In genomic region chr6:128209771-128210170, GRCh38 we compare ENCODE assay signal across 14 cellular contexts.
DNase-seq lines count a peak whose midpoint lies in the region; ATAC-seq and TF ChIP-seq lines count a peak whose summit lies in the region.
"Had no signal": no experiment of that assay in that cellular context is flagged by ENCODE, and none has a peak within 500 bp of the region (broad histone marks: within the 10 kb centered on the region; RNA-seq: fewer than 3 reads in every experiment).

No MANE protein-coding gene starts in this region.

- no peak overlapping the region for H3K4me2 ChIP-seq in GM23338
- H3K4me2 ChIP-seq in fibroblast of lung (ENCODE audit: extremely low read depth, insufficient read depth, low read length), result peak overlapping the region; percentile 15

- H3K9me3 ChIP-seq in SJSA1 (replicated peaks), result no peaks in the 10 kb centered on the region
- no peaks in the 10 kb centered on the region for H3K9me3 ChIP-seq in fibroblast of lung (ENCODE audit: control insufficient read depth, insufficient read depth, low read depth, low read length)
- H3K9me3 ChIP-seq: heart left ventricle had no signal

- TF ChIP-seq CTCF in GM23338 (conservative IDR thresholded peaks at IDR 0.05; ENCODE audit: low read depth in 2 of 2), result no peak
- TF ChIP-seq CTCF in fibroblast of lung (conservative IDR thresholded peaks at IDR 0.05 in 1 of 2, IDR thresholded peaks at IDR 0.05 in 1 of 2; ENCODE audit: low read depth in 1 of 2, low read length in 2 of 2), result no peak

- H3K79me2 ChIP-seq in GM23338 (replicated peaks; ENCODE audit: insufficient read depth), result no peaks in the 10 kb centered on the region; the same call in 1 of the 2 replicates
- no peaks in the 10 kb centered on the region for H3K79me2 ChIP-seq in fibroblast of lung (ENCODE audit: control insufficient read depth, insufficient read depth, low read length)

- H3K27ac ChIP-seq in GM23338 (ENCODE audit: low read depth) (no peak overlapping the region), SJSA1 (peak overlapping the region; percentile 50), fibroblast of lung (ENCODE audit: insufficient read depth, low read length) (no peak overlapping the region)
- H3K27ac ChIP-seq: heart left ventricle had no signal

- H3K27me3 Mint-ChIP-seq in GM23338 (ENCODE audit: insufficient read depth, low read depth, poor library complexity), result no peaks in the 10 kb centered on the region

- peaks cover 11% of the 10 kb centered on the region; the same call in 1 of the 2 replicates for H3K4me1 ChIP-seq in GM23338 (ENCODE audit: insufficient read depth)
- peaks cover 26% of the 10 kb centered on the region for H3K4me1 ChIP-seq in SJSA1 (replicated peaks)
- H3K4me1 ChIP-seq in fibroblast of lung (ENCODE audit: control insufficient read depth, extremely low read depth, insufficient read depth, low read length), result peaks cover 11% of the 10 kb centered on the region

- DNase-seq in GM23338 (ENCODE audit: low spot score) (no peak), SJSA1 (ENCODE audit: low read depth in 1 of 2, low spot score in 2 of 2) (peak; percentile 47 to 73), fibroblast of lung (ENCODE audit: low read depth in 2 of 2) (peak; percentile 65 to 94), pulmonary artery endothelial cell (ENCODE audit: low read depth, low spot score) (peak; percentile 13), COLO668 (lab: John Stamatoyannopoulos, UW; ENCODE audit: unreplicated experiment) (no peak), posterior cingulate gyrus (no peak)
- DNase-seq: activated effector memory CD4-positive, alpha-beta T cell treated with Interleukin-2 at 50 U/mL for 16 hours; heart left ventricle; NCI-H524 treated with DMSO at 0.1 percent for 48 hours; stimulated activated CD4-positive, alpha-beta T cell treated with anti-CD3 and anti-CD28 coated beads, Interleukin-4, amount 100 ng/mL, for 4 hours had no signal

- H3K27ac Mint-ChIP-seq in GM23338, result peak overlapping the region; percentile 68

- no peaks in the 10 kb centered on the region for H4K20me1 ChIP-seq in GM23338 (replicated peaks; ENCODE audit: insufficient read depth)
- no peaks in the 10 kb centered on the region for H4K20me1 ChIP-seq in fibroblast of lung (ENCODE audit: control insufficient read depth, extremely low read depth, insufficient read depth, low read length)

- no peaks in the 10 kb centered on the region for H3K9me3 Mint-ChIP-seq in GM23338

- peaks cover 6% of the 10 kb centered on the region; the same call in 1 of the 2 replicates for H3K9me2 ChIP-seq in GM23338 (ENCODE audit: insufficient read depth)

- H3K36me3 ChIP-seq in GM23338 (ENCODE audit: insufficient read depth), result no peaks in the 10 kb centered on the region
- H3K36me3 ChIP-seq in SJSA1, result no peaks in the 10 kb centered on the region
- H3K36me3 ChIP-seq in fibroblast of lung (ENCODE audit: control insufficient read depth, insufficient read depth, low read length), result no peaks in the 10 kb centered on the region
- H3K36me3 ChIP-seq: heart left ventricle had no signal

- peaks cover 29% of the 10 kb centered on the region; the same call in 2 of the 3 replicates for H3K4me1 Mint-ChIP-seq in GM23338

- H2AFZ ChIP-seq in GM23338, result no peak overlapping the region
- H2AFZ ChIP-seq in fibroblast of lung (ENCODE audit: low read length), result no peak overlapping the region

- H3K4me3 Mint-ChIP-seq in GM23338, result no peak overlapping the region

- no peaks in the 10 kb centered on the region for H3K36me3 Mint-ChIP-seq in GM23338 (ENCODE audit: low read depth)

- H3F3A ChIP-seq in GM23338 (replicated peaks; ENCODE audit: low read depth), result no peaks in the 10 kb centered on the region

- ATAC-seq in GM23338 (no peak; the same call in 2 of the 3 replicates), HG03432 (IDR thresholded peaks at IDR 0.05; ENCODE audit: unreplicated experiment) (no peak), GM21619 (IDR thresholded peaks at IDR 0.05; ENCODE audit: unreplicated experiment) (no peak)
- ATAC-seq: GM12878 had no signal

- H3K9ac ChIP-seq in fibroblast of lung (ENCODE audit: insufficient read depth, low read length), result no peak overlapping the region

- H3K4me3 ChIP-seq in GM23338, result no peak overlapping the region
- no peak overlapping the region for H3K4me3 ChIP-seq in SJSA1
- no peak overlapping the region for H3K4me3 ChIP-seq in fibroblast of lung (replicated peaks in 1 of 4; ENCODE audit: control extremely low read depth in 1 of 4, insufficient read depth in 1 of 4, low read depth in 3 of 4, low read length in 4 of 4)
- H3K4me3 ChIP-seq: GM12878, heart left ventricle, lung had no signal

- intact Hi-C loops in posterior cingulate gyrus (cut with DNase I), result no loop called here

- no peaks in the 10 kb centered on the region for H3K27me3 ChIP-seq in GM23338 (ENCODE audit: insufficient read depth)
- H3K27me3 ChIP-seq in SJSA1 (replicated peaks), result no peaks in the 10 kb centered on the region; the same call in 1 of the 2 replicates
- no peaks in the 10 kb centered on the region for H3K27me3 ChIP-seq in fibroblast of lung (ENCODE audit: control insufficient read depth, insufficient read depth, low read length)
- H3K27me3 ChIP-seq: heart left ventricle had no signal

TF ChIP-seq in GM23338, 12 proteins besides CTCF, POLR2A, EP300 and RAD21:
- TF ChIP-seq, protein P1, sequence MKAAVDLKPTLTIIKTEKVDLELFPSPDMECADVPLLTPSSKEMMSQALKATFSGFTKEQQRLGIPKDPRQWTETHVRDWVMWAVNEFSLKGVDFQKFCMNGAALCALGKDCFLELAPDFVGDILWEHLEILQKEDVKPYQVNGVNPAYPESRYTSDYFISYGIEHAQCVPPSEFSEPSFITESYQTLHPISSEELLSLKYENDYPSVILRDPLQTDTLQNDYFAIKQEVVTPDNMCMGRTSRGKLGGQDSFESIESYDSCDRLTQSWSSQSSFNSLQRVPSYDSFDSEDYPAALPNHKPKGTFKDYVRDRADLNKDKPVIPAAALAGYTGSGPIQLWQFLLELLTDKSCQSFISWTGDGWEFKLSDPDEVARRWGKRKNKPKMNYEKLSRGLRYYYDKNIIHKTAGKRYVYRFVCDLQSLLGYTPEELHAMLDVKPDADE (IDR thresholded peaks at IDR 0.05), result no peak
- TF ChIP-seq, protein P2, sequence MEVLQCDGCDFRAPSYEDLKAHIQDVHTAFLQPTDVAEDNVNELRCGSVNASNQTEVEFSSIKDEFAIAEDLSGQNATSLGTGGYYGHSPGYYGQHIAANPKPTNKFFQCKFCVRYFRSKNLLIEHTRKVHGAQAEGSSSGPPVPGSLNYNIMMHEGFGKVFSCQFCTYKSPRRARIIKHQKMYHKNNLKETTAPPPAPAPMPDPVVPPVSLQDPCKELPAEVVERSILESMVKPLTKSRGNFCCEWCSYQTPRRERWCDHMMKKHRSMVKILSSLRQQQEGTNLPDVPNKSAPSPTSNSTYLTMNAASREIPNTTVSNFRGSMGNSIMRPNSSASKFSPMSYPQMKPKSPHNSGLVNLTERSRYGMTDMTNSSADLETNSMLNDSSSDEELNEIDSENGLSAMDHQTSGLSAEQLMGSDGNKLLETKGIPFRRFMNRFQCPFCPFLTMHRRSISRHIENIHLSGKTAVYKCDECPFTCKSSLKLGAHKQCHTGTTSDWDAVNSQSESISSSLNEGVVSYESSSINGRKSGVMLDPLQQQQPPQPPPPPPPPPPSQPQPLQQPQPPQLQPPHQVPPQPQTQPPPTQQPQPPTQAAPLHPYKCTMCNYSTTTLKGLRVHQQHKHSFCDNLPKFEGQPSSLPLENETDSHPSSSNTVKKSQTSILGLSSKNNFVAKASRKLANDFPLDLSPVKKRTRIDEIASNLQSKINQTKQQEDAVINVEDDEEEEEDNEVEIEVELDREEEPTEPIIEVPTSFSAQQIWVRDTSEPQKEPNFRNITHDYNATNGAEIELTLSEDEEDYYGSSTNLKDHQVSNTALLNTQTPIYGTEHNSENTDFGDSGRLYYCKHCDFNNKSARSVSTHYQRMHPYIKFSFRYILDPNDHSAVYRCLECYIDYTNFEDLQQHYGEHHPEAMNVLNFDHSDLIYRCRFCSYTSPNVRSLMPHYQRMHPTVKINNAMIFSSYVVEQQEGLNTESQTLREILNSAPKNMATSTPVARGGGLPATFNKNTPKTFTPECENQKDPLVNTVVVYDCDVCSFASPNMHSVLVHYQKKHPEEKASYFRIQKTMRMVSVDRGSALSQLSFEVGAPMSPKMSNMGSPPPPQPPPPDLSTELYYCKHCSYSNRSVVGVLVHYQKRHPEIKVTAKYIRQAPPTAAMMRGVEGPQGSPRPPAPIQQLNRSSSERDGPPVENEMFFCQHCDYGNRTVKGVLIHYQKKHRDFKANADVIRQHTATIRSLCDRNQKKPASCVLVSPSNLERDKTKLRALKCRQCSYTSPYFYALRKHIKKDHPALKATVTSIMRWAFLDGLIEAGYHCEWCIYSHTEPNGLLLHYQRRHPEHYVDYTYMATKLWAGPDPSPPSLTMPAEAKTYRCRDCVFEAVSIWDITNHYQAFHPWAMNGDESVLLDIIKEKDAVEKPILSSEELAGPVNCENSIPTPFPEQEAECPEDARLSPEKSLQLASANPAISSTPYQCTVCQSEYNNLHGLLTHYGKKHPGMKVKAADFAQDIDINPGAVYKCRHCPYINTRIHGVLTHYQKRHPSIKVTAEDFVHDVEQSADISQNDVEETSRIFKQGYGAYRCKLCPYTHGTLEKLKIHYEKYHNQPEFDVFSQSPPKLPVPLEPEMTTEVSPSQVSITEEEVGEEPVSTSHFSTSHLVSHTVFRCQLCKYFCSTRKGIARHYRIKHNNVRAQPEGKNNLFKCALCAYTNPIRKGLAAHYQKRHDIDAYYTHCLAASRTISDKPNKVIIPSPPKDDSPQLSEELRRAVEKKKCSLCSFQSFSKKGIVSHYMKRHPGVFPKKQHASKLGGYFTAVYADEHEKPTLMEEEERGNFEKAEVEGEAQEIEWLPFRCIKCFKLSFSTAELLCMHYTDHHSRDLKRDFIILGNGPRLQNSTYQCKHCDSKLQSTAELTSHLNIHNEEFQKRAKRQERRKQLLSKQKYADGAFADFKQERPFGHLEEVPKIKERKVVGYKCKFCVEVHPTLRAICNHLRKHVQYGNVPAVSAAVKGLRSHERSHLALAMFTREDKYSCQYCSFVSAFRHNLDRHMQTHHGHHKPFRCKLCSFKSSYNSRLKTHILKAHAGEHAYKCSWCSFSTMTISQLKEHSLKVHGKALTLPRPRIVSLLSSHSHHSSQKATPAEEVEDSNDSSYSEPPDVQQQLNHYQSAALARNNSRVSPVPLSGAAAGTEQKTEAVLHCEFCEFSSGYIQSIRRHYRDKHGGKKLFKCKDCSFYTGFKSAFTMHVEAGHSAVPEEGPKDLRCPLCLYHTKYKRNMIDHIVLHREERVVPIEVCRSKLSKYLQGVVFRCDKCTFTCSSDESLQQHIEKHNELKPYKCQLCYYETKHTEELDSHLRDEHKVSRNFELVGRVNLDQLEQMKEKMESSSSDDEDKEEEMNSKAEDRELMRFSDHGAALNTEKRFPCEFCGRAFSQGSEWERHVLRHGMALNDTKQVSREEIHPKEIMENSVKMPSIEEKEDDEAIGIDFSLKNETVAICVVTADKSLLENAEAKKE (CRISPR knock-in tag; IDR thresholded peaks at IDR 0.05), result no peak

Comparison
In these comparisons a context has a peak if more than half of its experiments do, and no peak if none do; other contexts are left out.
1. DNase-seq: peak in SJSA1 (2 of 2), fibroblast of lung (2 of 2) and pulmonary artery endothelial cell (single experiment); none in GM23338 (single experiment), COLO668 (single experiment) and posterior cingulate gyrus (0 of 10).